Comparison of ENCODE assay signal across 8 cellular contexts in genomic region chr17:77281904-77282367, GRCh38.
DNase-seq lines count a peak whose midpoint lies in the region; ATAC-seq and TF ChIP-seq lines count a peak whose summit lies in the region.

No MANE protein-coding gene starts in this region.

- H3K36me3 ChIP-seq in Caco-2 (ENCODE audit: control insufficient read depth, insufficient read depth, low read length), result no peaks in the 10 kb centered on the region; the same call in 1 of the 2 replicates
- H3K36me3 ChIP-seq in right lobe of liver, result no peaks in the 10 kb centered on the region

- H3K9me3 ChIP-seq in Caco-2 (no peaks in the 10 kb centered on the region), right lobe of liver (no peaks in the 10 kb centered on the region)

- H3K4me3 ChIP-seq in Caco-2 (ENCODE audit: low read depth, low read length), result peak overlapping the region; percentile 98
- H3K4me3 ChIP-seq in right lobe of liver, result peak overlapping the region; percentile 73 to 77 (median 77)

- H3K36me3 Mint-ChIP-seq in Caco-2 (ENCODE audit: insufficient read depth, unreplicated experiment), result peaks cover 55% of the 10 kb centered on the region
- H3K36me3 Mint-ChIP-seq in activated naive CD8-positive, alpha-beta T cell treated with anti-CD3 and anti-CD28 coated beads, Interleukin-2, amount 10 ng/mL, durations not matched to agents 7 days and 5 days, result no peaks in the 10 kb centered on the region

- H3K27me3 ChIP-seq in Caco-2 (replicated peaks; ENCODE audit: control insufficient read depth, insufficient read depth, low read length), result no peaks in the 10 kb centered on the region
- no peaks in the 10 kb centered on the region for H3K27me3 ChIP-seq in right lobe of liver

- peaks cover 37% of the 10 kb centered on the region for H3K4me1 Mint-ChIP-seq in Caco-2 (ENCODE audit: low read depth, unreplicated experiment)
- H3K4me1 Mint-ChIP-seq in activated naive CD8-positive, alpha-beta T cell treated with anti-CD3 and anti-CD28 coated beads, Interleukin-2, amount 10 ng/mL, durations not matched to agents 7 days and 5 days, result peaks cover 9% of the 10 kb centered on the region

- TSS peak; percentile 38 for BruUV-seq in Caco-2 (replicated peaks; lab: Mats Ljungman, UMichigan)

- peak overlapping the region; percentile 70 to 100 (median 75) for H3K27ac ChIP-seq in right lobe of liver

- no peak for TF ChIP-seq CTCF in Caco-2 (IDR thresholded peaks at IDR 0.05; ENCODE audit: insufficient read depth in 1 of 2, low read depth in 1 of 2, low read length in 1 of 2, severe bottlenecking in 1 of 2, unreplicated experiment in 1 of 2)
- no peak for TF ChIP-seq CTCF in right lobe of liver (IDR thresholded peaks at IDR 0.05)

- H3K27ac Mint-ChIP-seq in Caco-2 (ENCODE audit: unreplicated experiment), result peak overlapping the region; percentile 58
- H3K27ac Mint-ChIP-seq in activated naive CD8-positive, alpha-beta T cell treated with anti-CD3 and anti-CD28 coated beads, Interleukin-2, amount 10 ng/mL, durations not matched to agents 7 days and 5 days, result no peak overlapping the region

- H3K9me3 Mint-ChIP-seq in Caco-2 (ENCODE audit: unreplicated experiment), result no peaks in the 10 kb centered on the region
- no peaks in the 10 kb centered on the region for H3K9me3 Mint-ChIP-seq in activated naive CD8-positive, alpha-beta T cell treated with anti-CD3 and anti-CD28 coated beads, Interleukin-2, amount 10 ng/mL, durations not matched to agents 7 days and 5 days

- H3K4me1 ChIP-seq in Caco-2 (peaks cover 60% of the 10 kb centered on the region), right lobe of liver (peaks cover 0 to 31% (median 12%) of the 10 kb centered on the region in 4 donors)

- POLR2A ChIA-PET in Caco-2 (lab: Charles Lee), result no interaction called here
- POLR2A ChIA-PET in activated naive CD8-positive, alpha-beta T cell treated with anti-CD3 and anti-CD28 coated beads, Interleukin-2, amount 10 ng/mL, durations not matched to agents 7 days and 5 days (lab: Charles Lee), result no interaction called here

- intact Hi-C loops in Caco-2 (cut with micrococcal nuclease; ENCODE audit: unreplicated experiment) (loop anchor here (2.0 kb wide), 1 partner anchor 25 kb away; no protein-coding TSS in a partner anchor), right lobe of liver (cut with DNase I) (no loop called here)

- H3K4me3 Mint-ChIP-seq in Caco-2 (ENCODE audit: unreplicated experiment), result peak overlapping the region; percentile 82
- peak overlapping the region; percentile 77 for H3K4me3 Mint-ChIP-seq in activated naive CD8-positive, alpha-beta T cell treated with anti-CD3 and anti-CD28 coated beads, Interleukin-2, amount 10 ng/mL, durations not matched to agents 7 days and 5 days

- WGBS in right lobe of liver (ENCODE audit: insufficient coverage, low coverage, low lambda C conversion rate, missing lambda C conversion rate), result 48% methylated on average over 10 of the region's 20 CpGs

- no peak for TF ChIP-seq POLR2A in right lobe of liver (IDR thresholded peaks at IDR 0.05)

- peak; percentile 66 to 67 for DNase-seq in Caco-2
- DNase-seq in activated naive CD8-positive, alpha-beta T cell treated with anti-CD3 and anti-CD28 coated beads, Interleukin-2, amount 10 ng/mL, durations not matched to agents 7 days and 5 days, result no peak
- peak in 1 of 3 donors; percentile 47 for DNase-seq in right lobe of liver
- no peak for DNase-seq in putamen (ENCODE audit: low spot score)
- DNase-seq in NAMALWA (ENCODE audit: low spot score), result no peak
- no peak for DNase-seq in activated CD8-positive, alpha-beta memory T cell treated with anti-CD3 and anti-CD28 coated beads, Interleukin-2, amount 50 U/mL, for 48 hours

- no peaks in the 10 kb centered on the region for H3K27me3 Mint-ChIP-seq in Caco-2 (ENCODE audit: insufficient read depth, unreplicated experiment)
- peaks cover 39% of the 10 kb centered on the region for H3K27me3 Mint-ChIP-seq in activated naive CD8-positive, alpha-beta T cell treated with anti-CD3 and anti-CD28 coated beads, Interleukin-2, amount 10 ng/mL, durations not matched to agents 7 days and 5 days

- CTCF ChIA-PET in Caco-2 (lab: Charles Lee), result interaction anchor here (0.8 to 1.5 kb wide), 4 partner anchors 17 to 194 kb away, joined by 3 to 6 read pairs (median 4); no protein-coding TSS in a partner anchor

- ATAC-seq in HG02623 (IDR thresholded peaks at IDR 0.05; ENCODE audit: unreplicated experiment), result peak; percentile 2
- no peak for ATAC-seq in activated naive CD8-positive, alpha-beta T cell treated with anti-CD3 and anti-CD28 coated beads, Interleukin-2, amount 10 ng/mL, durations not matched to agents 7 days and 5 days (ENCODE audit: low read depth)
- ATAC-seq in right lobe of liver, result no peak
- ATAC-seq in HG02642 (IDR thresholded peaks at IDR 0.05; ENCODE audit: poor library complexity, unreplicated experiment), result no peak

Comparison
In these comparisons a context has a peak if more than half of its experiments do, and no peak if none do; other contexts are left out.
1. DNase-seq: peak in Caco-2 (2 of 2); none in activated naive CD8-positive, alpha-beta T cell treated with anti-CD3 and anti-CD28 coated beads, Interleukin-2, amount 10 ng/mL, durations not matched to agents 7 days and 5 days (single experiment), putamen (single experiment), NAMALWA (single experiment) and activated CD8-positive, alpha-beta memory T cell treated with anti-CD3 and anti-CD28 coated beads, Interleukin-2, amount 50 U/mL, for 48 hours (single experiment).